ENCODE assay signal across 12 cellular contexts in genomic region chr1:47696911-47697441, GRCh38.
DNase-seq lines count a peak whose midpoint lies in the region; ATAC-seq, FAIRE-seq and TF ChIP-seq lines count a peak whose summit lies in the region.
"Had no signal": no experiment of that assay in that cellular context is flagged by ENCODE, and none has a peak within 500 bp of the region (broad histone marks: within the 10 kb centered on the region; RNA-seq: fewer than 3 reads in every experiment).

No MANE protein-coding gene starts in this region.

- H4K20me1 ChIP-seq in PC-3 (ENCODE audit: low read length), result no peaks in the 10 kb centered on the region

- no peaks in the 10 kb centered on the region for H3F3A ChIP-seq in PC-3 (ENCODE audit: low read length, unreplicated experiment)

- H3K79me2 ChIP-seq in PC-3 (ENCODE audit: low read length), result no peaks in the 10 kb centered on the region

- no peak overlapping the region for H3K4me2 ChIP-seq in PC-3 (ENCODE audit: low read length)

- H3K9me2 ChIP-seq in PC-3 (replicated peaks; ENCODE audit: low read length), result no peaks in the 10 kb centered on the region

- ATAC-seq in PC-3 (0 out of 2 replicates have a peak, but pooled peaks have one; percentile 13), left lung (peak; percentile 96), GM18868 (IDR thresholded peaks at IDR 0.05; ENCODE audit: unreplicated experiment) (no peak)
- ATAC-seq: activated CD4-positive, CD25-positive, alpha-beta regulatory T cell treated with anti-CD3 and anti-CD28 coated beads, Interleukin-2, amount 50 U/mL, for 24 hours; stimulated activated naive CD8-positive, alpha-beta T cell treated with anti-CD3 and anti-CD28 coated beads, Interleukin-15, amount 100 ng/mL, for 72 hours had no signal

- no TSS peak for BruUV-seq in PC-3 (replicated peaks; lab: Mats Ljungman, UMichigan)

- no peak overlapping the region for H3K27ac ChIP-seq in HEK293 (ENCODE audit: extremely low read depth, low read depth, low read length)
- no peak overlapping the region for H3K27ac ChIP-seq in PC-3 (ENCODE audit: low read length)
- no peak overlapping the region for H3K27ac ChIP-seq in left lung
- H3K27ac ChIP-seq in small intestine (ENCODE audit: low read depth in 1 of 2, low read length in 1 of 2), result no peak overlapping the region

- no peak for TF ChIP-seq CTCF in HEK293 (tag by site-specific recombination; IDR thresholded peaks at IDR 0.05)
- no peak for TF ChIP-seq CTCF in PC-3 (conservative IDR thresholded peaks at IDR 0.05; ENCODE audit: low read depth, low read length)
- no peak for TF ChIP-seq CTCF in left lung (IDR thresholded peaks at IDR 0.05)

- FAIRE-seq in small intestine (lab: Jason Lieb, UNC), result no peak

- H3K9ac ChIP-seq in PC-3 (ENCODE audit: low read length), result no peak overlapping the region

- H3K9me3 ChIP-seq in HEK293 (ENCODE audit: control insufficient read depth, insufficient read depth, low read depth, low read length) (no peaks in the 10 kb centered on the region), PC-3 (ENCODE audit: low read length) (no peaks in the 10 kb centered on the region), left lung (no peaks in the 10 kb centered on the region), small intestine (ENCODE audit: control insufficient read depth, low read depth) (no peaks in the 10 kb centered on the region)

- intact Hi-C loops in PC-3 (cut with micrococcal nuclease), result no loop called here
- intact Hi-C loops in left lung (cut with DNase I), result loop anchor here in 1 of 2 donors (10.0 kb wide), 1 partner anchor 162 kb away; no protein-coding TSS in a partner anchor

- CTCF ChIA-PET in HEK293 (lab: Yijun Ruan, JAX) (interaction anchor here (1.0 to 1.8 kb wide), 3 partner anchors 13 to 308 kb away, joined by 3 to 4 read pairs (median 4); no protein-coding TSS in a partner anchor), PC-3 (lab: Charles Lee) (no interaction called here)

- DNase-seq in PC-3, result peak; percentile 17
- DNase-seq in left lung, result peak in 1 of 2 donors; percentile 70
- DNase-seq in small intestine, result peak; percentile 27
- DNase-seq in NCI-H1694 (lab: John Stamatoyannopoulos, UW), result no peak
- DNase-seq in epidermal melanocyte (ENCODE audit: insufficient read length, low spot score), result no peak
- DNase-seq: activated T-cell treated with anti-CD3 and anti-CD28 coated beads, Interleukin-2, amount 50 U/mL, for 1 hour; Karpas-422; NCI-H2107; stimulated activated naive CD8-positive, alpha-beta T cell treated with anti-CD3 and anti-CD28 coated beads, Interleukin-15, amount 100 ng/mL, for 72 hours had no signal

- H3K4me1 ChIP-seq in HEK293 (ENCODE audit: control insufficient read depth, insufficient read depth, low read length), result no peaks in the 10 kb centered on the region; the same call in 1 of the 2 replicates
- H3K4me1 ChIP-seq in PC-3 (ENCODE audit: insufficient read depth, low read length), result no peaks in the 10 kb centered on the region; the same call in 1 of the 2 replicates
- H3K4me1 ChIP-seq in left lung, result no peaks in the 10 kb centered on the region
- H3K4me1 ChIP-seq in small intestine (ENCODE audit: control insufficient read depth in 2 of 2, insufficient read depth in 1 of 2, low read depth in 1 of 2, low read length in 1 of 2), result peaks cover 0 to 6% of the 10 kb centered on the region in 2 donors

- H3K27me3 ChIP-seq in PC-3 (ENCODE audit: low read length), result no peaks in the 10 kb centered on the region; the same call in 1 of the 2 replicates
- H3K27me3 ChIP-seq in left lung, result no peaks in the 10 kb centered on the region
- H3K27me3 ChIP-seq in small intestine (ENCODE audit: control insufficient read depth in 2 of 2, insufficient read depth in 2 of 2, low read length in 2 of 2), result no peaks in the 10 kb centered on the region

- POLR2A ChIA-PET in HEK293 (lab: Yijun Ruan, JAX), result no interaction called here
- POLR2A ChIA-PET in PC-3 (lab: Charles Lee; ENCODE audit: unreplicated experiment), result no interaction called here

- H3K4me3 ChIP-seq in HEK293 (ENCODE audit: low read depth, low read length), result no peak overlapping the region
- H3K4me3 ChIP-seq in PC-3 (ENCODE audit: low read length), result no peak overlapping the region
- no peak overlapping the region for H3K4me3 ChIP-seq in left lung
- no peak overlapping the region for H3K4me3 ChIP-seq in small intestine (ENCODE audit: low read depth in 1 of 2, low read length in 2 of 2)

- WGBS in small intestine, 3 donors, result 85 to 88% (median 86%) methylated on average over 3 of the region's 3 CpGs

- no peaks in the 10 kb centered on the region for H3K36me3 ChIP-seq in HEK293 (ENCODE audit: control insufficient read depth in 2 of 2, insufficient read depth in 1 of 2, low read length in 2 of 2)
- H3K36me3 ChIP-seq in PC-3 (ENCODE audit: low read depth, low read length), result no peaks in the 10 kb centered on the region
- H3K36me3 ChIP-seq in left lung, result no peaks in the 10 kb centered on the region
- H3K36me3 ChIP-seq in small intestine (ENCODE audit: control insufficient read depth in 2 of 2, insufficient read depth in 2 of 2, low read length in 2 of 2), result no peaks in the 10 kb centered on the region

- H2AFZ ChIP-seq in PC-3 (ENCODE audit: low read length), result no peak overlapping the region

TF ChIP-seq in HEK293, 187 proteins besides CTCF, POLR2A, EP300 and RAD21:
- TF ChIP-seq ZBTB20 (tag by site-specific recombination; IDR thresholded peaks at IDR 0.05), result 0 out of 2 replicates have a peak, but pooled peaks have one; percentile 28
- TF ChIP-seq HOXA7 (CRISPR knock-in tag; IDR thresholded peaks at IDR 0.05; ENCODE audit: borderline replicate concordance), result no peak

Comparison
In these comparisons a context has a peak if more than half of its experiments do, and no peak if none do; other contexts are left out.
1. DNase-seq: peak in PC-3 (single experiment) and small intestine (single experiment); none in NCI-H1694 (single experiment) and epidermal melanocyte (single experiment).